In genomic region chr2:97748397-97748796, GRCh38 we compare ENCODE assay signal across 8 cellular contexts. TPM values are rescaled to one million over a fixed set of nuclear protein-coding genes. Genes with fewer than 3 reads are reported as not detected.
DNase-seq lines count a peak whose midpoint lies in the region; ATAC-seq and TF ChIP-seq lines count a peak whose summit lies in the region.

No MANE protein-coding gene starts in this region.

- peaks cover 3% of the 10 kb centered on the region for H3K4me1 ChIP-seq in right cardiac atrium (ENCODE audit: control insufficient read depth, insufficient read depth, low read length)
- H3K4me1 ChIP-seq in prostate gland (replicated peaks): no peaks in the 10 kb centered on the region

- TF ChIP-seq POLR2A in prostate gland (IDR thresholded peaks at IDR 0.05): no peak

- no peaks in the 10 kb centered on the region for H3K9me3 ChIP-seq in right cardiac atrium (ENCODE audit: control insufficient read depth, low read length)
- no peaks in the 10 kb centered on the region for H3K9me3 ChIP-seq in prostate gland

- WGBS in right cardiac atrium: 46% methylated on average over 10 of the region's 10 CpGs
- WGBS in prostate gland: 73% methylated on average over 10 of the region's 10 CpGs

- TF ChIP-seq CTCF in prostate gland (IDR thresholded peaks at IDR 0.05): no peak

- ATAC-seq in right cardiac atrium (peak; percentile 63 to 70), HG02759 (IDR thresholded peaks at IDR 0.05; ENCODE audit: unreplicated experiment) (no peak)

- intact Hi-C loops in right cardiac atrium (cut with DNase I): no loop called here
- intact Hi-C loops in prostate gland (cut with DNase I): no loop called here

- H3K27me3 ChIP-seq in right cardiac atrium (ENCODE audit: control insufficient read depth, insufficient read depth) (no peaks in the 10 kb centered on the region), prostate gland (replicated peaks; ENCODE audit: insufficient read depth) (no peaks in the 10 kb centered on the region)

- H3K27ac ChIP-seq in right cardiac atrium (ENCODE audit: low read length): no peak overlapping the region
- H3K27ac ChIP-seq in prostate gland: no peak overlapping the region

- H3K36me3 ChIP-seq in prostate gland: no peaks in the 10 kb centered on the region

- DNase-seq in SIG-M5 treated with dmso at 0.1 percent for 504 hours (lab: John Stamatoyannopoulos, UW; ENCODE audit: unreplicated experiment) (peak; percentile 81), SIG-M5 (lab: John Stamatoyannopoulos, UW) (no peak), NCI-H82 (lab: John Stamatoyannopoulos, UW) (peak; percentile 76), activated T-cell treated with anti-CD3 and anti-CD28 coated beads for 4 hours (peak; percentile 49), right cardiac atrium (peak in 2 of 3 donors; percentile 34 to 80), prostate gland (ENCODE audit: low spot score) (no peak)
- peak; percentile 33 to 55 (median 47) for DNase-seq in stimulated activated CD4-positive, alpha-beta T cell treated with anti-CD3 and anti-CD28 coated beads, TNF-alpha, amount 100 ng/mL, for 4 hours (ENCODE audit: low read depth in 3 of 3)

- H3K4me3 ChIP-seq in right cardiac atrium (ENCODE audit: low read length): no peak overlapping the region
- no peak overlapping the region for H3K4me3 ChIP-seq in prostate gland

RNA-seq across cellular contexts. Expression of gene ZAP70, which starts 35.0 kb away (rescaled TPM):
- 1 to 10 TPM in 3 of 4 donors, under 1 TPM in 1; 0.62 to 1.5 (median 1.1) TPM for total RNA-seq in right cardiac atrium
- polyA plus RNA-seq in right cardiac atrium: 1.3 TPM
- total RNA-seq in prostate gland: 1 to 10 TPM; 1.8 to 3.9 TPM

Comparison
In these comparisons a context has a peak if more than half of its experiments do, and no peak if none do; other contexts are left out.
1. DNase-seq: peak in SIG-M5 treated with dmso at 0.1 percent for 504 hours (single experiment), NCI-H82 (single experiment), activated T-cell treated with anti-CD3 and anti-CD28 coated beads for 4 hours (single experiment), right cardiac atrium (2 of 3) and stimulated activated CD4-positive, alpha-beta T cell treated with anti-CD3 and anti-CD28 coated beads, TNF-alpha, amount 100 ng/mL, for 4 hours (3 of 3); none in SIG-M5 (single experiment) and prostate gland (single experiment).